22 cellular contexts compared by ENCODE assay signal in the genomic region with DNA sequence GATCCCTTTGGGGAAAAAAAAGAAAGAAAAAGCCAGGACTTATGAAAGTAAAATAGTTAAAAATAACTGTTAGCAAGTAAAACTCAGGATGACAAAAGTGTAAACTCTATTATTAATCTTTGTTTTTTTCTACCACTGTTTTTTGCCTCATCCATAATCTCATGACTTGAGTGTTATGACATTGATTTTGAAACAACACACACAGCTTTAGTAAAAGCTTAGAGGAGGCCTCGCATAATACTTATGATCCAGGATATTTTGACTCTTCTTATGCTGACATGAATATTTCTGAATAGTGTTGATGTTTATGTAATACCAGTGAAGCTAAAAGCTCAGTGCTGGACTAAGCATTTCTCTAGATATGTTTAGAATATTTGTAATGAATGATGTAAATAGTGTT. TPM values are rescaled to one million over a fixed set of nuclear protein-coding genes. Genes with fewer than 3 reads are reported as not detected.
DNase-seq lines count a peak whose midpoint lies in the region; ATAC-seq, FAIRE-seq and TF ChIP-seq lines count a peak whose summit lies in the region.
"Had no signal": no experiment of that assay in that cellular context is flagged by ENCODE, and none has a peak within 500 bp of the region (broad histone marks: within the 10 kb centered on the region; RNA-seq: fewer than 3 reads in every experiment).

No MANE protein-coding gene starts in this region.

- H3K4me1 ChIP-seq in K562 (replicated peaks in 1 of 2; ENCODE audit: control insufficient read depth in 2 of 2, insufficient read depth in 2 of 2, low read length in 2 of 2): no peaks in the 10 kb centered on the region
- peaks cover 0 to 70% (median 53%) of the 10 kb centered on the region in 4 donors for H3K4me1 ChIP-seq in sigmoid colon
- peaks cover 8% of the 10 kb centered on the region for H3K4me1 ChIP-seq in CD8-positive, alpha-beta memory T cell (ENCODE audit: insufficient read depth, low read length)

- POLR2A ChIA-PET in K562 (lab: Yijun Ruan, JAX): no interaction called here
- POLR2A ChIA-PET in CD8-positive, alpha-beta memory T cell (lab: Charles Lee): no interaction called here
- POLR2A ChIA-PET in activated CD4-positive, alpha-beta T cell treated with anti-CD3 and anti-CD28 coated beads for 36 hours (lab: Charles Lee): interaction anchor here (0.6 kb wide), 1 partner anchor 484 kb away, joined by 3 read pairs; no protein-coding TSS in a partner anchor

- H3K9me3 ChIP-seq in K562 (replicated peaks; ENCODE audit: control insufficient read depth, insufficient read depth, low read depth, low read length) (no peaks in the 10 kb centered on the region), sigmoid colon (no peaks in the 10 kb centered on the region)
- no peaks in the 10 kb centered on the region for H3K9me3 ChIP-seq in CD8-positive, alpha-beta memory T cell (ENCODE audit: low read length)

- in situ Hi-C loops in K562 (cut with MboI): no loop called here

- H3K9me3 Mint-ChIP-seq in CD8-positive, alpha-beta memory T cell: no peaks in the 10 kb centered on the region
- H3K9me3 Mint-ChIP-seq in activated CD4-positive, alpha-beta T cell treated with anti-CD3 and anti-CD28 coated beads for 36 hours (ENCODE audit: low read depth): no peaks in the 10 kb centered on the region
- H3K9me3 Mint-ChIP-seq: CD4-positive, alpha-beta T cell had no signal

- peaks cover 7 to 45% (median 23%) of the 10 kb centered on the region in 3 donors for H3K36me3 Mint-ChIP-seq in CD8-positive, alpha-beta memory T cell
- peaks cover 21% of the 10 kb centered on the region for H3K36me3 Mint-ChIP-seq in activated CD4-positive, alpha-beta T cell treated with anti-CD3 and anti-CD28 coated beads for 36 hours (ENCODE audit: low read depth)

- H3K4me3 Mint-ChIP-seq in CD8-positive, alpha-beta memory T cell: no peak overlapping the region
- no peak overlapping the region for H3K4me3 Mint-ChIP-seq in activated CD4-positive, alpha-beta T cell treated with anti-CD3 and anti-CD28 coated beads for 36 hours

- CTCF ChIA-PET in K562 (lab: Yijun Ruan, JAX; ENCODE audit: low intra/inter-chr PET ratio): no interaction called here
- CTCF ChIA-PET in CD8-positive, alpha-beta memory T cell (lab: Charles Lee): no interaction called here
- CTCF ChIA-PET in activated CD4-positive, alpha-beta T cell treated with anti-CD3 and anti-CD28 coated beads for 36 hours (lab: Charles Lee): no interaction called here

- H3K36me3 ChIP-seq in K562 (ENCODE audit: control insufficient read depth, insufficient read depth, low read length) (no peaks in the 10 kb centered on the region), sigmoid colon (no peaks in the 10 kb centered on the region)
- no peaks in the 10 kb centered on the region for H3K36me3 ChIP-seq in CD8-positive, alpha-beta memory T cell (ENCODE audit: insufficient read depth, low read length)

- WGBS in K562 (ENCODE audit: insufficient coverage, low coverage, missing lambda C conversion rate): 86% methylated on average over 1 of the region's 1 CpG
- WGBS in sigmoid colon, 2 donors: 78 to 96% methylated on average over 1 of the region's 1 CpG

- H3K27me3 ChIP-seq in K562 (ENCODE audit: control insufficient read depth in 2 of 2, insufficient read depth in 2 of 2, low read length in 2 of 2) (no peaks in the 10 kb centered on the region), sigmoid colon (no peaks in the 10 kb centered on the region)
- H3K27me3 ChIP-seq in CD8-positive, alpha-beta memory T cell (ENCODE audit: insufficient read depth, low read length, poor library complexity, severe bottlenecking): no peaks in the 10 kb centered on the region

- peaks cover 39 to 72% (median 72%) of the 10 kb centered on the region in 3 donors for H3K4me1 Mint-ChIP-seq in CD8-positive, alpha-beta memory T cell
- peaks cover 42% of the 10 kb centered on the region for H3K4me1 Mint-ChIP-seq in activated CD4-positive, alpha-beta T cell treated with anti-CD3 and anti-CD28 coated beads for 36 hours

- no peaks in the 10 kb centered on the region for H3K27me3 Mint-ChIP-seq in CD8-positive, alpha-beta memory T cell
- no peaks in the 10 kb centered on the region for H3K27me3 Mint-ChIP-seq in activated CD4-positive, alpha-beta T cell treated with anti-CD3 and anti-CD28 coated beads for 36 hours
- H3K27me3 Mint-ChIP-seq: CD4-positive, alpha-beta T cell had no signal

- H4K20me1 ChIP-seq in K562 (replicated peaks; ENCODE audit: control insufficient read depth, insufficient read depth, low read length): no peaks in the 10 kb centered on the region

- no peak for TF ChIP-seq RAD21 in K562 (CRISPR knock-in tag; conservative IDR thresholded peaks at IDR 0.05 in 1 of 2, IDR thresholded peaks at IDR 0.05 in 1 of 2)

- TF ChIP-seq CTCF in K562 (IDR thresholded peaks at IDR 0.05 in 2 of 3, conservative IDR thresholded peaks at IDR 0.05 in 1 of 3; ENCODE audit: insufficient read depth in 2 of 3, low read depth in 1 of 3, low read length in 3 of 3) (no peak), sigmoid colon (IDR thresholded peaks at IDR 0.05) (no peak)

- intact Hi-C loops in K562 (cut with micrococcal nuclease) (no loop called here), sigmoid colon (cut with DNase I) (no loop called here)
- intact Hi-C loops in activated CD4-positive, alpha-beta T cell treated with anti-CD3 and anti-CD28 coated beads for 36 hours (cut with DNase I, micrococcal nuclease): no loop called here

- H2AFZ ChIP-seq in K562 (ENCODE audit: low read depth, low read length): no peak overlapping the region

- no peak overlapping the region for H3K27ac Mint-ChIP-seq in CD8-positive, alpha-beta memory T cell
- H3K27ac Mint-ChIP-seq in activated CD4-positive, alpha-beta T cell treated with anti-CD3 and anti-CD28 coated beads for 36 hours: no peak overlapping the region

- H3K4me3 ChIP-seq in K562 (no peak overlapping the region), sigmoid colon (no peak overlapping the region)
- no peak overlapping the region for H3K4me3 ChIP-seq in CD8-positive, alpha-beta memory T cell (ENCODE audit: low read length)
- H3K4me3 ChIP-seq: GM12878 had no signal

- TF ChIP-seq EP300 in K562 (IDR thresholded peaks at IDR 0.05; ENCODE audit: low read length) (no peak), sigmoid colon (IDR thresholded peaks at IDR 0.05) (no peak)

- no peak overlapping the region for H3K4me2 ChIP-seq in K562 (ENCODE audit: insufficient read depth, low read length)
- H3K4me2 ChIP-seq: KMS-11 had no signal

- H3K9me1 ChIP-seq in K562 (ENCODE audit: control insufficient read depth, insufficient read depth, low read length): no peaks in the 10 kb centered on the region

- BruUV-seq in K562 (replicated peaks; lab: Mats Ljungman, UMichigan): no TSS peak

- DNase-seq in GM19239 (ENCODE audit: insufficient read length, low spot score) (no peak), K562 (ENCODE audit: extremely low read depth in 1 of 4, low spot score in 3 of 4) (no peak), sigmoid colon (no peak), NCI-H510A (lab: John Stamatoyannopoulos, UW) (no peak), AML-193 (lab: John Stamatoyannopoulos, UW) (no peak)
- DNase-seq in CD8-positive, alpha-beta memory T cell: no peak
- no peak for DNase-seq in activated CD4-positive, alpha-beta T cell treated with anti-CD3 and anti-CD28 coated beads for 36 hours
- DNase-seq: CD4-positive, alpha-beta T cell; DMS153; GOT3; NCI-H1417; NCI-H187; NCI-H226; NCI-H524 treated with DMSO at 0.1 percent for 48 hours; PC-3; RPMI8226; SHP77 treated with DMSO at 0.1 percent for 48 hours had no signal

- FAIRE-seq in GM19239 (lab: Jason Lieb, UNC) (peak; percentile 23), K562 (lab: Jason Lieb, UNC) (no peak), islet of Langerhans (lab: Jason Lieb, UNC) (peak; percentile 65)
- FAIRE-seq: A204.1, GM12878, HepG2 had no signal

- H3K9ac ChIP-seq in K562 (ENCODE audit: insufficient read depth in 1 of 2, low read depth in 2 of 2, low read length in 2 of 2): no peak overlapping the region
- H3K9ac ChIP-seq: KMS-11 had no signal

- H3K27ac ChIP-seq in K562 (ENCODE audit: extremely low read depth, low read depth, low read length): no peak overlapping the region
- H3K27ac ChIP-seq in sigmoid colon: peak overlapping the region; percentile 11 to 29 (median 22)
- no peak overlapping the region for H3K27ac ChIP-seq in CD8-positive, alpha-beta memory T cell (ENCODE audit: low read depth, low read length)
- H3K27ac ChIP-seq: KMS-11 had no signal

- H3K79me2 ChIP-seq in K562 (ENCODE audit: control insufficient read depth, insufficient read depth, low read length): no peaks in the 10 kb centered on the region

- TF ChIP-seq POLR2A in K562 (conservative IDR thresholded peaks at IDR 0.05): no peak
- TF ChIP-seq POLR2A in sigmoid colon (IDR thresholded peaks at IDR 0.05): no peak

- ATAC-seq in K562: no peak
- ATAC-seq in activated CD4-positive, alpha-beta T cell treated with anti-CD3 and anti-CD28 coated beads for 36 hours: no peak
- ATAC-seq: GM12878, HepG2, PC-3 had no signal

TF ChIP-seq in K562, 482 proteins besides CTCF, POLR2A, EP300 and RAD21 (continues in another document):
- TF ChIP-seq MYC (IDR thresholded peaks at IDR 0.05; ENCODE audit: low read depth, low read length): no peak
- TF ChIP-seq MYC (CRISPR knock-in tag; IDR thresholded peaks at IDR 0.05; ENCODE audit: borderline replicate concordance, low read depth): no peak

RNA-seq across cellular contexts. Expression of a gene that starts 10.5 kb away (rescaled TPM):
- total RNA-seq in K562 (2011; cell fraction: chromatin; rRNA removed; ENCODE audit: low replicate concordance): 43.8 and 89.7 TPM in 2 replicates
- 22.2 and 24.9 TPM in 2 replicates for total RNA-seq in K562 (2011; cell fraction: nucleolus; rRNA removed)
- 40.7 and 66.0 TPM in 2 replicates for total RNA-seq in K562 (2011; cell fraction: nucleoplasm; rRNA removed)
- total RNA-seq in K562 (2014; rRNA removed): 6.8 and 8.0 TPM in 2 replicates
- total RNA-seq in K562 (2014; rRNA removed; fragmentation: Illumina TruSeq; extraction: Trizol): 8.2 and 9.3 TPM in 2 replicates
- total RNA-seq in K562 (2015; rRNA removed; fragmentation: Illumina TruSeq; extraction: Trizol): 7.1 and 7.6 TPM in 2 replicates
- 9.0 and 10.2 TPM in 2 replicates for total RNA-seq in K562 (2021)
- 2.6 and 2.7 TPM in 2 replicates for polyA plus RNA-seq in K562 (2011; rRNA removed)
- 2.3 and 2.4 TPM in 2 replicates for polyA plus RNA-seq in K562 (2011; cell fraction: cytosol; rRNA removed)
- 6.2 and 7.4 TPM in 2 replicates for polyA plus RNA-seq in K562 (2011; cell fraction: nucleus; rRNA removed)
- polyA plus RNA-seq in K562 (2012): 4.2 and 4.4 TPM in 2 replicates
- 7.7 and 9.2 TPM in 2 replicates for polyA plus RNA-seq in K562 (2014; fragmentation: Illumina TruSeq; extraction: Trizol)
- polyA plus RNA-seq in K562 (2014; fragmentation: Nextera tagmentation; extraction: Ambion mirVana): 1 to 10 TPM; 1.4 to 2.4 TPM
- polyA plus RNA-seq in K562 (2014; rRNA removed): 4.5 and 4.8 TPM in 2 replicates
- 13.2 and 17.8 TPM in 2 replicates for polyA minus RNA-seq in K562 (2011; rRNA and poly(A)+ RNA removed)
- polyA minus RNA-seq in K562 (2011; cell fraction: cytosol; rRNA and poly(A)+ RNA removed): 4.6 and 4.7 TPM in 2 replicates
- 17.1 and 28.2 TPM in 2 replicates for polyA minus RNA-seq in K562 (2011; cell fraction: nucleus; rRNA and poly(A)+ RNA removed)
- 10 to 100 TPM; 49.9 to 77.0 (median 64.2) TPM for total RNA-seq in sigmoid colon
- 1 to 10 TPM; 5.8 to 9.1 (median 7.8) TPM for polyA plus RNA-seq in sigmoid colon
- total RNA-seq in CD8-positive, alpha-beta memory T cell: 10 to 100 TPM; 21.8 to 23.6 TPM
- polyA plus RNA-seq in CD8-positive, alpha-beta memory T cell: 32.8 TPM
- 10 to 100 TPM; 20.0 to 20.9 TPM for total RNA-seq in activated CD4-positive, alpha-beta T cell treated with anti-CD3 and anti-CD28 coated beads for 36 hours

Comparison
In these comparisons a context has a peak if more than half of its experiments do, and no peak if none do; other contexts are left out.
1. H3K27ac ChIP-seq: peak in sigmoid colon (4 of 4); none in K562 (single experiment) and CD8-positive, alpha-beta memory T cell (single experiment).